ENCODE assay signal across 1 cellular context in the genomic region with DNA sequence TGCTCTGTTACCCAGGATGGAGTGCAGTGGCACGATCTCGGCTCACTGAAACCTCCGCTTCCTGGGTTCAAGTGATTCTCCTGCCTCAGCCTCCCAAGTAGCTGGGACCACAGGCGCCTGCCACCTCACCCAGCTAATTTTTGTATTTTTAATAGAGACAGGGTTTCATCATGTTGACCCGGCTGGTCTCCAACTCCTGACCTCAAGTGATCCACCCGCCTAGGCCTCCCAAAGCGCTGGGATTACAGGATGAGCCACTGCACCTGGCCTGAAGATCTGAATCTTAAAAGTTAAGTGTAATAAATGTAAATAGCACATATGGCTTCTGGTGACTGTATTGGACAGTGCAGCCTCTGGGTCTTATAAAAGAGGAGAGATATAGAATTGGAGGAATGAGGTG.
TF ChIP-seq lines count a peak whose summit lies in the region.

No MANE protein-coding gene starts in this region.

TF ChIP-seq in HepG2, 621 proteins besides CTCF, POLR2A, EP300 and RAD21 (continued from another document):
- TF ChIP-seq, protein P1, sequence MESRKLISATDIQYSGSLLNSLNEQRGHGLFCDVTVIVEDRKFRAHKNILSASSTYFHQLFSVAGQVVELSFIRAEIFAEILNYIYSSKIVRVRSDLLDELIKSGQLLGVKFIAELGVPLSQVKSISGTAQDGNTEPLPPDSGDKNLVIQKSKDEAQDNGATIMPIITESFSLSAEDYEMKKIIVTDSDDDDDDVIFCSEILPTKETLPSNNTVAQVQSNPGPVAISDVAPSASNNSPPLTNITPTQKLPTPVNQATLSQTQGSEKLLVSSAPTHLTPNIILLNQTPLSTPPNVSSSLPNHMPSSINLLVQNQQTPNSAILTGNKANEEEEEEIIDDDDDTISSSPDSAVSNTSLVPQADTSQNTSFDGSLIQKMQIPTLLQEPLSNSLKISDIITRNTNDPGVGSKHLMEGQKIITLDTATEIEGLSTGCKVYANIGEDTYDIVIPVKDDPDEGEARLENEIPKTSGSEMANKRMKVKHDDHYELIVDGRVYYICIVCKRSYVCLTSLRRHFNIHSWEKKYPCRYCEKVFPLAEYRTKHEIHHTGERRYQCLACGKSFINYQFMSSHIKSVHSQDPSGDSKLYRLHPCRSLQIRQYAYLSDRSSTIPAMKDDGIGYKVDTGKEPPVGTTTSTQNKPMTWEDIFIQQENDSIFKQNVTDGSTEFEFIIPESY (CRISPR knock-in tag; IDR thresholded peaks at IDR 0.05) = peak; percentile 85; the same call in 1 of the 2 replicates
